Comparison of ENCODE assay signal across 9 cellular contexts in genomic region chr2:101267671-101268656, GRCh38. TPM values are rescaled to one million over a fixed set of nuclear protein-coding genes. Genes with fewer than 3 reads are reported as not detected.
DNase-seq lines count a peak whose midpoint lies in the region; ATAC-seq and TF ChIP-seq lines count a peak whose summit lies in the region.
"Had no signal": no experiment of that assay in that cellular context is flagged by ENCODE, and none has a peak within 500 bp of the region (broad histone marks: within the 10 kb centered on the region; RNA-seq: fewer than 3 reads in every experiment).

No MANE protein-coding gene starts in this region.

- no peak for TF ChIP-seq EP300 in transverse colon (IDR thresholded peaks at IDR 0.05; ENCODE audit: low read depth)

- in situ Hi-C loops in transverse colon (cut with MboI; ENCODE audit: low pct_ligation_motif_present in 1 of 4, low pct_unique_long_range_greater_than_20kb in 1 of 4, low sequenced_read_pairs in 3 of 4) = no loop called here

- H3K9me3 ChIP-seq in body of pancreas = no peaks in the 10 kb centered on the region
- H3K9me3 ChIP-seq in transverse colon = no peaks in the 10 kb centered on the region

- H3K27ac Mint-ChIP-seq in activated T-cell treated with anti-CD3 and anti-CD28 coated beads, Interleukin-2, amount 50 U/mL, for 72 hours = peak overlapping the region; percentile 38

- no peak for DNase-seq in activated T-cell treated with anti-CD3 and anti-CD28 coated beads, Interleukin-2, amount 50 U/mL, for 72 hours
- DNase-seq in activated T-cell treated with anti-CD3 and anti-CD28 coated beads for 4 hours (no peak), body of pancreas (peak in 1 of 4 donors; percentile 34), transverse colon (no peak), COLO829 (ENCODE audit: low spot score) (no peak), DMS 273 treated with DMSO at 0.1 percent for 48 hours (lab: John Stamatoyannopoulos, UW) (no peak), HuH-7.5 (ENCODE audit: low spot score) (no peak)
- DNase-seq: head of caudate nucleus had no signal

- H3K4me1 ChIP-seq in body of pancreas (peaks cover 26% of the 10 kb centered on the region), transverse colon (peaks cover 0 to 35% (median 10%) of the 10 kb centered on the region in 4 donors)

- H3K4me1 Mint-ChIP-seq in activated T-cell treated with anti-CD3 and anti-CD28 coated beads, Interleukin-2, amount 50 U/mL, for 72 hours (ENCODE audit: low read depth) = peaks cover 47% of the 10 kb centered on the region

- H3K27me3 ChIP-seq in body of pancreas = no peaks in the 10 kb centered on the region
- no peaks in the 10 kb centered on the region for H3K27me3 ChIP-seq in transverse colon

- no peak for ATAC-seq in activated T-cell treated with anti-CD3 and anti-CD28 coated beads, Interleukin-2, amount 50 U/mL, for 72 hours (replicated peaks in 1 of 2)
- ATAC-seq in HG03066 (IDR thresholded peaks at IDR 0.05; ENCODE audit: low read depth, unreplicated experiment) (peak; percentile 59), body of pancreas (peak; percentile 50)

- peaks cover 16 to 28% of the 10 kb centered on the region in 2 donors for H3K36me3 Mint-ChIP-seq in activated T-cell treated with anti-CD3 and anti-CD28 coated beads, Interleukin-2, amount 50 U/mL, for 72 hours (ENCODE audit: insufficient read depth in 2 of 2)

- no peaks in the 10 kb centered on the region for H3K9me3 Mint-ChIP-seq in activated T-cell treated with anti-CD3 and anti-CD28 coated beads, Interleukin-2, amount 50 U/mL, for 72 hours

- 36 to 44% methylated on average over 15 of the region's 15 CpGs for WGBS in body of pancreas, 2 donors
- 52 to 55% methylated on average over 12 to 15 of the region's 15 CpGs for WGBS in transverse colon (ENCODE audit: low coverage in 1 of 2), 2 donors

- H3K36me3 ChIP-seq in body of pancreas (replicated peaks in 1 of 2; ENCODE audit: insufficient read depth in 1 of 2, low read depth in 2 of 2) (peaks cover 0 to 20% of the 10 kb centered on the region in 2 donors), transverse colon (peaks cover 0 to 71% (median 18%) of the 10 kb centered on the region in 4 donors)

- no peaks in the 10 kb centered on the region for H3K27me3 Mint-ChIP-seq in activated T-cell treated with anti-CD3 and anti-CD28 coated beads, Interleukin-2, amount 50 U/mL, for 72 hours (ENCODE audit: low read depth)

- peak overlapping the region in 3 of 4 donors; percentile 8 to 55 (median 43) for H3K27ac ChIP-seq in body of pancreas
- H3K27ac ChIP-seq in transverse colon = peak overlapping the region in 3 of 4 donors; percentile 26 to 66 (median 47)

- no peak overlapping the region for H3K4me3 ChIP-seq in body of pancreas
- H3K4me3 ChIP-seq in transverse colon = no peak overlapping the region

- no peak overlapping the region for H3K4me3 Mint-ChIP-seq in activated T-cell treated with anti-CD3 and anti-CD28 coated beads, Interleukin-2, amount 50 U/mL, for 72 hours

- TF ChIP-seq POLR2A in body of pancreas (IDR thresholded peaks at IDR 0.05) (no peak), transverse colon (IDR thresholded peaks at IDR 0.05) (no peak)

- intact Hi-C loops in body of pancreas (cut with DNase I) (no loop called here), transverse colon (cut with DNase I; ENCODE audit: low total_unique reads) (no loop called here)

- TF ChIP-seq CTCF in body of pancreas (IDR thresholded peaks at IDR 0.05) (no peak), transverse colon (IDR thresholded peaks at IDR 0.05) (no peak)

RNA-seq across cellular contexts. Expression of gene CNOT11, which starts 15.3 kb away (rescaled TPM):
- 10 to 100 TPM; 57.4 to 59.3 TPM for total RNA-seq in activated T-cell treated with anti-CD3 and anti-CD28 coated beads, Interleukin-2, amount 50 U/mL, for 72 hours
- total RNA-seq in body of pancreas (10 to 100 TPM; 10.2 to 34.5 TPM), transverse colon (10 to 100 TPM; 36.8 to 48.4 (median 37.6) TPM)

RNA-seq across cellular contexts. Expression of gene RNF149, which starts 40.5 kb away (rescaled TPM):
- 10 to 100 TPM; 30.9 to 50.8 TPM for total RNA-seq in activated T-cell treated with anti-CD3 and anti-CD28 coated beads, Interleukin-2, amount 50 U/mL, for 72 hours
- total RNA-seq in body of pancreas (10 to 100 TPM; 38.6 to 47.7 TPM), transverse colon (100 to 1,000 TPM in 1 of 4 donors, 10 to 100 TPM in 3; 22.7 to 100 (median 54.6) TPM)

Comparison
In these comparisons a context has a peak if more than half of its experiments do, and no peak if none do; other contexts are left out.
1. ATAC-seq: peak in HG03066 (single experiment) and body of pancreas (single experiment); none in activated T-cell treated with anti-CD3 and anti-CD28 coated beads, Interleukin-2, amount 50 U/mL, for 72 hours (0 of 2).